ENCODE assay signal across 15 cellular contexts in genomic region chr7:54837167-54837566, GRCh38.
DNase-seq lines count a peak whose midpoint lies in the region; ATAC-seq and TF ChIP-seq lines count a peak whose summit lies in the region.
"Had no signal": no experiment of that assay in that cellular context is flagged by ENCODE, and none has a peak within 500 bp of the region (broad histone marks: within the 10 kb centered on the region; RNA-seq: fewer than 3 reads in every experiment).

No MANE protein-coding gene starts in this region.

- DNase-seq in AG20443 (ENCODE audit: low spot score) (peak; percentile 59), body of pancreas (no peak), right atrium auricular region (ENCODE audit: low spot score) (no peak), DMS79 (lab: John Stamatoyannopoulos, UW) (no peak), Karpas-422 (no peak), NCI-H187 treated with DMSO at 0.1 percent for 48 hours (lab: John Stamatoyannopoulos, UW) (no peak)
- DNase-seq: activated CD4-positive, alpha-beta T cell treated with anti-CD3 and anti-CD28 coated beads, Interleukin-2, amount 50 U/mL, for 1 hour; activated gamma-delta T cell treated with Interleukin-2 at 50 U/mL for 16 hours; NCI-H2081; NCI-H510A treated with DMSO at 0.1 percent for 48 hours; pancreas; SHP77; spleen had no signal

- H3K79me2 ChIP-seq in Karpas-422 (ENCODE audit: low read length): no peaks in the 10 kb centered on the region

- TF ChIP-seq CTCF in body of pancreas (IDR thresholded peaks at IDR 0.05): no peak
- no peak for TF ChIP-seq CTCF in right atrium auricular region (IDR thresholded peaks at IDR 0.05)

- H3K9me3 ChIP-seq in body of pancreas (no peaks in the 10 kb centered on the region), right atrium auricular region (no peaks in the 10 kb centered on the region), subcutaneous abdominal adipose tissue (ENCODE audit: control insufficient read depth in 5 of 5, low read length in 5 of 5) (no peaks in the 10 kb centered on the region), Karpas-422 (ENCODE audit: low read length) (no peaks in the 10 kb centered on the region)
- H3K9me3 ChIP-seq: pancreas, spleen had no signal

- 82 to 87% methylated on average over 7 of the region's 7 CpGs for WGBS in body of pancreas, 2 donors

- H2AFZ ChIP-seq in Karpas-422 (ENCODE audit: low read length): no peak overlapping the region

- peak overlapping the region in 1 of 5 donors; percentile 35 for H3K9ac ChIP-seq in subcutaneous abdominal adipose tissue (ENCODE audit: low read length in 5 of 5)
- no peak overlapping the region for H3K9ac ChIP-seq in Karpas-422 (ENCODE audit: low read length)

- ATAC-seq in body of pancreas: peak; percentile 28
- ATAC-seq in GM21423 (IDR thresholded peaks at IDR 0.05; ENCODE audit: unreplicated experiment): no peak

- H3K27me3 ChIP-seq in body of pancreas (no peaks in the 10 kb centered on the region), right atrium auricular region (no peaks in the 10 kb centered on the region), subcutaneous abdominal adipose tissue (ENCODE audit: control insufficient read depth in 5 of 5, insufficient read depth in 4 of 5, low read length in 5 of 5) (no peaks in the 10 kb centered on the region), Karpas-422 (ENCODE audit: low read length) (no peaks in the 10 kb centered on the region)
- H3K27me3 ChIP-seq: pancreas, spleen had no signal

- intact Hi-C loops in body of pancreas (cut with DNase I): no loop called here

- no peak overlapping the region for H3K4me2 ChIP-seq in Karpas-422 (ENCODE audit: low read depth, low read length, poor library complexity, severe bottlenecking)

- no peaks in the 10 kb centered on the region for H3K36me3 ChIP-seq in body of pancreas (replicated peaks in 1 of 2; ENCODE audit: insufficient read depth in 1 of 2, low read depth in 2 of 2)
- no peaks in the 10 kb centered on the region for H3K36me3 ChIP-seq in right atrium auricular region
- no peaks in the 10 kb centered on the region for H3K36me3 ChIP-seq in subcutaneous abdominal adipose tissue (ENCODE audit: control insufficient read depth in 5 of 5, insufficient read depth in 5 of 5, low read length in 5 of 5)
- H3K36me3 ChIP-seq in Karpas-422 (ENCODE audit: insufficient read depth, low read length): no peaks in the 10 kb centered on the region
- H3K36me3 ChIP-seq: pancreas, spleen had no signal

- H4K20me1 ChIP-seq in Karpas-422 (ENCODE audit: insufficient read depth, low read depth, low read length): no peaks in the 10 kb centered on the region

- H3K27ac ChIP-seq in body of pancreas: no peak overlapping the region
- peak overlapping the region; percentile 58 to 63 for H3K27ac ChIP-seq in right atrium auricular region
- H3K27ac ChIP-seq in subcutaneous abdominal adipose tissue (ENCODE audit: low read depth, low read length): peak overlapping the region; percentile 81
- no peak overlapping the region for H3K27ac ChIP-seq in Karpas-422 (ENCODE audit: low read length)
- H3K27ac ChIP-seq: pancreas, spleen had no signal

- no peak for TF ChIP-seq POLR2A in body of pancreas (IDR thresholded peaks at IDR 0.05)

- no peaks in the 10 kb centered on the region for H3K9me2 ChIP-seq in Karpas-422 (replicated peaks; ENCODE audit: insufficient read depth, low read length)

- H3K4me3 ChIP-seq in body of pancreas: no peak overlapping the region
- H3K4me3 ChIP-seq in right atrium auricular region: no peak overlapping the region
- peak overlapping the region in 4 of 5 donors; percentile 9 to 47 (median 31) for H3K4me3 ChIP-seq in subcutaneous abdominal adipose tissue (ENCODE audit: low read depth in 1 of 5, low read length in 5 of 5)
- H3K4me3 ChIP-seq in Karpas-422 (ENCODE audit: low read length): no peak overlapping the region
- H3K4me3 ChIP-seq: pancreas, spleen had no signal

- H3K4me1 ChIP-seq in body of pancreas: peaks cover 6% of the 10 kb centered on the region
- H3K4me1 ChIP-seq in right atrium auricular region: peaks cover 0 to 13% of the 10 kb centered on the region in 2 donors
- peaks cover 14 to 43% (median 38%) of the 10 kb centered on the region in 5 donors for H3K4me1 ChIP-seq in subcutaneous abdominal adipose tissue (ENCODE audit: control insufficient read depth in 5 of 5, insufficient read depth in 5 of 5, low read length in 5 of 5)
- H3K4me1 ChIP-seq in Karpas-422 (ENCODE audit: low read length): no peaks in the 10 kb centered on the region

Comparison
In these comparisons a context has a peak if more than half of its experiments do, and no peak if none do; other contexts are left out.
1. H3K27ac ChIP-seq: peak in right atrium auricular region (2 of 2) and subcutaneous abdominal adipose tissue (single experiment); none in body of pancreas (0 of 4) and Karpas-422 (single experiment).
2. H3K4me3 ChIP-seq: peak in subcutaneous abdominal adipose tissue (4 of 5); none in body of pancreas (0 of 2), right atrium auricular region (0 of 2) and Karpas-422 (single experiment).